ENCODE assay signal across 8 cellular contexts in genomic region chr10:91796332-91797076, GRCh38. TPM values are rescaled to one million over a fixed set of nuclear protein-coding genes. Genes with fewer than 3 reads are reported as not detected.
DNase-seq lines count a peak whose midpoint lies in the region; ATAC-seq and TF ChIP-seq lines count a peak whose summit lies in the region.

No MANE protein-coding gene starts in this region.

- H2AFZ ChIP-seq in neuronal stem cell (ENCODE audit: low read length) = peak overlapping the region; percentile 35

- no peak overlapping the region for H3K9ac ChIP-seq in neuronal stem cell (ENCODE audit: low read depth, low read length, poor library complexity)

- H3K9me3 ChIP-seq in neuronal stem cell (replicated peaks in 1 of 2; ENCODE audit: control insufficient read depth in 2 of 2, insufficient read depth in 1 of 2, low read depth in 1 of 2, low read length in 2 of 2) (no peaks in the 10 kb centered on the region), thymus (ENCODE audit: control insufficient read depth) (no peaks in the 10 kb centered on the region)

- H2BK12ac ChIP-seq in neuronal stem cell (ENCODE audit: low read length) = no peak overlapping the region

- peaks cover 9 to 26% of the 10 kb centered on the region in 2 donors for H3K4me1 ChIP-seq in neuronal stem cell (ENCODE audit: control insufficient read depth in 2 of 2, insufficient read depth in 1 of 2, low read depth in 1 of 2, low read length in 2 of 2)
- peaks cover 13% of the 10 kb centered on the region for H3K4me1 ChIP-seq in thymus (ENCODE audit: control insufficient read depth, insufficient read depth, low read length)

- no peak overlapping the region for H3K14ac ChIP-seq in neuronal stem cell (ENCODE audit: low read length)

- H3K36me3 ChIP-seq in neuronal stem cell (replicated peaks in 1 of 2; ENCODE audit: control insufficient read depth in 2 of 2, insufficient read depth in 2 of 2, low read length in 2 of 2) (peaks cover 0 to 19% of the 10 kb centered on the region in 2 donors), thymus (ENCODE audit: control insufficient read depth, insufficient read depth) (no peaks in the 10 kb centered on the region)

- H3K79me1 ChIP-seq in neuronal stem cell (ENCODE audit: low read depth, low read length) = peaks cover 3% of the 10 kb centered on the region

- H3K27me3 ChIP-seq in neuronal stem cell (ENCODE audit: control insufficient read depth in 3 of 3, insufficient read depth in 3 of 3, low read depth in 1 of 3, low read length in 3 of 3) (no peaks in the 10 kb centered on the region), thymus (ENCODE audit: control insufficient read depth, insufficient read depth) (no peaks in the 10 kb centered on the region)

- peak overlapping the region; percentile 40 for H3K4me3 ChIP-seq in fibroblast of mammary gland (ENCODE audit: control insufficient read depth, low read depth, low read length)
- peak overlapping the region in 1 of 2 donors; percentile 94 for H3K4me3 ChIP-seq in neuronal stem cell (ENCODE audit: low read length in 2 of 2)
- peak overlapping the region; percentile 46 for H3K4me3 ChIP-seq in thymus (ENCODE audit: low read length)

- no peak for TF ChIP-seq CTCF in fibroblast of mammary gland (conservative IDR thresholded peaks at IDR 0.05; ENCODE audit: control insufficient read depth, insufficient read depth, low read depth, low read length)

- H3K27ac ChIP-seq in neuronal stem cell (replicated peaks; ENCODE audit: low read length) = no peak overlapping the region
- peak overlapping the region; percentile 92 for H3K27ac ChIP-seq in thymus (ENCODE audit: low read depth)

- no peak overlapping the region for H3K18ac ChIP-seq in neuronal stem cell (ENCODE audit: low read length)

- no peak overlapping the region for H2BK5ac ChIP-seq in neuronal stem cell (ENCODE audit: low read length)

- no peak overlapping the region for H3K23ac ChIP-seq in neuronal stem cell (ENCODE audit: low read depth, low read length, poor library complexity)

- no peak overlapping the region for H3K4me2 ChIP-seq in neuronal stem cell (ENCODE audit: insufficient read depth, low read length, poor library complexity, severe bottlenecking)

- no peak overlapping the region for H2BK15ac ChIP-seq in neuronal stem cell (ENCODE audit: low read length)

- no peak overlapping the region for H2BK120ac ChIP-seq in neuronal stem cell (ENCODE audit: low read depth, low read length)

- DNase-seq in COLO668 (lab: John Stamatoyannopoulos, UW; ENCODE audit: unreplicated experiment) (peak; percentile 16), NCI-H2227 (lab: John Stamatoyannopoulos, UW; ENCODE audit: unreplicated experiment) (peak; percentile 11), activated T-cell treated with anti-CD3 and anti-CD28 coated beads for 24 hours (ENCODE audit: low read depth) (peak; percentile 41), fibroblast of mammary gland (ENCODE audit: low read depth) (no peak), neuronal stem cell (ENCODE audit: low spot score) (no peak), COLO829 (ENCODE audit: low spot score) (no peak)

- H4K91ac ChIP-seq in neuronal stem cell (ENCODE audit: low read depth, low read length, poor library complexity) = no peak overlapping the region

- WGBS in neuronal stem cell (ENCODE audit: extremely low coverage in 2 of 2, insufficient read length in 2 of 2, insufficient replicate concordance in 1 of 2), 2 donors = no CpG with 5 or more reads among the region's 11 CpGs
- 5% methylated on average over 11 of the region's 11 CpGs for WGBS in thymus

- H4K8ac ChIP-seq in neuronal stem cell (ENCODE audit: low read depth, low read length) = no peak overlapping the region

- H2AK5ac ChIP-seq in neuronal stem cell (ENCODE audit: low read depth, low read length) = no peak overlapping the region

- H3K4ac ChIP-seq in neuronal stem cell (ENCODE audit: low read length) = no peak overlapping the region

- peak; percentile 39 for ATAC-seq in GM21717 (IDR thresholded peaks at IDR 0.05; ENCODE audit: unreplicated experiment)

RNA-seq across cellular contexts. Expression of gene TNKS2, which starts 1.7 kb away (rescaled TPM):
- polyA plus RNA-seq in neuronal stem cell (2013, experiment 1 of 2) = 31.3 TPM
- 31.4 TPM for polyA plus RNA-seq in neuronal stem cell (2013, experiment 2 of 2)
- 27.7 TPM for polyA plus RNA-seq in thymus

Comparison
In these comparisons a context has a peak if more than half of its experiments do, and no peak if none do; other contexts are left out.
1. DNase-seq: peak in COLO668 (single experiment), NCI-H2227 (single experiment) and activated T-cell treated with anti-CD3 and anti-CD28 coated beads for 24 hours (single experiment); none in fibroblast of mammary gland (single experiment), neuronal stem cell (single experiment) and COLO829 (single experiment).